ENCODE assay signal across 14 cellular contexts in the genomic region with DNA sequence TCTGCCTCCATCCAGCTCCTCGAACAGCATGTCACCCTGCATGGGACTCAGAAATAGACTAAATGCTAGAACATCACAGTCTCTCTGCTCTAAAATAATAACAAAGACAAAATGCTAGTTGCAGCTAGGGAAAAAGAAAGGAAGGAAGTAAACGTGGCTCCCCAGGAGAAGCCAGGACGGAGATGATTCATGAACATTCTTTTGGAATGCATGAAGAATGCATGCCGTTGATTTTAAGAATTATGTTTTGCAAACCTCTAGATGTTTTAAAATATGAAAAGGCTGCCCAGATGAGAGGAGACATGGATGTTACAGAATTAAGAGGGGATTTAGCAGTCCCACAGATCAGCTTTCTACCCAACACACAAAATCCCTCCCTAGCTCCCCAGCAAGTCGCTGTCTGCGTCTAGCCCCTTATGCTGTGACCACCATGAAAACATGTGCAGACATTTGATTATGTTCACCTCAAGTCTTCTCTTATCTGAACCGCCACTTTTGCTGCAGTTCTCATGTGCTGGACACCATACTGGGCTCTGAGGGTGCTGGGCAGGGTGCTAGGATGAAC.
DNase-seq lines count a peak whose midpoint lies in the region; ATAC-seq and TF ChIP-seq lines count a peak whose summit lies in the region.
"Had no signal": no experiment of that assay in that cellular context is flagged by ENCODE, and none has a peak within 500 bp of the region (broad histone marks: within the 10 kb centered on the region; RNA-seq: fewer than 3 reads in every experiment).

No MANE protein-coding gene starts in this region.

- no peaks in the 10 kb centered on the region for H4K20me1 ChIP-seq in GM23248 (ENCODE audit: insufficient read depth)

- no peaks in the 10 kb centered on the region for H3K79me2 ChIP-seq in GM23248 (ENCODE audit: insufficient read depth)

- 0 out of 2 replicates have a peak overlapping the region, but pooled peaks have one; percentile 9 for H2AFZ ChIP-seq in GM23248

- in situ Hi-C loops in GM23248 (cut with MboI), result loop anchor here (10.0 kb wide), 1 partner anchor 159 kb away; no protein-coding TSS in a partner anchor

- H3K9ac ChIP-seq in GM23248, result peak overlapping the region; percentile 67

- H3K4me1 ChIP-seq in GM23248 (ENCODE audit: insufficient read depth) (peaks cover 53% of the 10 kb centered on the region), upper lobe of right lung (peaks cover 26% of the 10 kb centered on the region)
- H3K4me1 ChIP-seq: right lobe of liver had no signal

- H3K27ac ChIP-seq in GM23248 (peak overlapping the region; percentile 87), upper lobe of right lung (peak overlapping the region; percentile 11)
- H3K27ac ChIP-seq: right lobe of liver had no signal

- ATAC-seq in upper lobe of right lung (no peak), HG03108 (IDR thresholded peaks at IDR 0.05; ENCODE audit: unreplicated experiment) (no peak), GM19397 (IDR thresholded peaks at IDR 0.05; ENCODE audit: unreplicated experiment) (no peak)
- ATAC-seq: activated CD8-positive, alpha-beta T cell treated with anti-CD3 and anti-CD28 coated beads for 36 hours; Panc1; right lobe of liver had no signal

- 37 to 39% methylated on average over 7 of the region's 7 CpGs for WGBS in GM23248 (ENCODE audit: low coverage in 1 of 2, low lambda C conversion rate in 2 of 2, missing lambda C conversion rate in 2 of 2), 2 experiments

- DNase-seq in GM23248 (peak; percentile 83), amniotic epithelial cell (ENCODE audit: low read depth) (peak; percentile 72), fibroblast of the aortic adventitia (ENCODE audit: low read depth) (peak; percentile 60), upper lobe of right lung (no peak), cardiac septum (ENCODE audit: low spot score) (no peak)
- DNase-seq: activated CD8-positive, alpha-beta T cell treated with anti-CD3 and anti-CD28 coated beads for 36 hours; activated gamma-delta T cell treated with Interleukin-2 at 50 U/mL for 16 hours; DMS79; H7; right lobe of liver; T1000 had no signal

- no peaks in the 10 kb centered on the region for H3K9me2 ChIP-seq in GM23248 (ENCODE audit: insufficient read depth)

- peaks cover 53% of the 10 kb centered on the region for H3F3A ChIP-seq in GM23248 (ENCODE audit: insufficient read depth)

- intact Hi-C loops in upper lobe of right lung (cut with DNase I) (no loop called here), cardiac septum (cut with DNase I) (no loop called here)

- H3K36me3 ChIP-seq in GM23248 (ENCODE audit: low read depth), result no peaks in the 10 kb centered on the region
- no peaks in the 10 kb centered on the region for H3K36me3 ChIP-seq in upper lobe of right lung
- H3K36me3 ChIP-seq: right lobe of liver had no signal

- no peaks in the 10 kb centered on the region for H3K27me3 ChIP-seq in GM23248 (replicated peaks; ENCODE audit: insufficient read depth)
- no peaks in the 10 kb centered on the region for H3K27me3 ChIP-seq in upper lobe of right lung
- H3K27me3 ChIP-seq: right lobe of liver had no signal

- H3K9me3 ChIP-seq in GM23248 (ENCODE audit: low read depth) (no peaks in the 10 kb centered on the region), upper lobe of right lung (no peaks in the 10 kb centered on the region)
- H3K9me3 ChIP-seq: right lobe of liver had no signal

- H3K4me3 ChIP-seq in GM23248 (peak overlapping the region; percentile 13; the same call in 1 of the 2 replicates), fibroblast of the aortic adventitia (ENCODE audit: low read depth, low read length) (no peak overlapping the region), upper lobe of right lung (no peak overlapping the region)
- H3K4me3 ChIP-seq: right lobe of liver had no signal

- H3K4me2 ChIP-seq in GM23248 (ENCODE audit: unreplicated experiment), result peak overlapping the region; percentile 64

- TF ChIP-seq CTCF in fibroblast of the aortic adventitia (IDR thresholded peaks at IDR 0.05; ENCODE audit: insufficient read depth, low read length) (no peak), upper lobe of right lung (IDR thresholded peaks at IDR 0.05) (no peak)

Comparison
In these comparisons a context has a peak if more than half of its experiments do, and no peak if none do; other contexts are left out.
1. DNase-seq: peak in GM23248 (single experiment), amniotic epithelial cell (single experiment) and fibroblast of the aortic adventitia (single experiment); none in upper lobe of right lung (single experiment) and cardiac septum (single experiment).